Comparison of ENCODE assay signal across 10 cellular contexts in genomic region chr7:130988443-130988842, GRCh38.
DNase-seq lines count a peak whose midpoint lies in the region; ATAC-seq and TF ChIP-seq lines count a peak whose summit lies in the region.
"Had no signal": no experiment of that assay in that cellular context is flagged by ENCODE, and none has a peak within 500 bp of the region (broad histone marks: within the 10 kb centered on the region; RNA-seq: fewer than 3 reads in every experiment).

No MANE protein-coding gene starts in this region.

- H3K27me3 ChIP-seq in WERI-Rb-1 (ENCODE audit: insufficient read depth, low read depth, severe bottlenecking): no peaks in the 10 kb centered on the region

- H3K27ac ChIP-seq in WERI-Rb-1: no peak overlapping the region

- intact Hi-C loops in mucosa of descending colon (cut with DNase I, micrococcal nuclease): no loop called here

- H3K4me1 Mint-ChIP-seq in effector memory CD8-positive, alpha-beta T cell (ENCODE audit: low read depth in 2 of 2): peaks cover 63 to 80% of the 10 kb centered on the region in 2 donors

- peaks cover 85% of the 10 kb centered on the region for H3K36me3 Mint-ChIP-seq in effector memory CD8-positive, alpha-beta T cell (ENCODE audit: insufficient read depth)

- H3K4me1 ChIP-seq in mucosa of descending colon (ENCODE audit: low read depth): peaks cover 26% of the 10 kb centered on the region

- POLR2A ChIA-PET in HEK293T (lab: Yijun Ruan, JAX): interaction anchor here (1.2 kb wide), 1 partner anchor 47 kb away, joined by 3 read pairs; no protein-coding TSS in a partner anchor

- TF ChIP-seq CTCF in mucosa of descending colon (IDR thresholded peaks at IDR 0.05): no peak
- no peak for TF ChIP-seq CTCF in WERI-Rb-1 (IDR thresholded peaks at IDR 0.05; ENCODE audit: low read depth, low read length)

- no peaks in the 10 kb centered on the region for H3K9me3 Mint-ChIP-seq in effector memory CD8-positive, alpha-beta T cell

- H3K4me3 ChIP-seq in mucosa of descending colon (no peak overlapping the region), WERI-Rb-1 (ENCODE audit: low read depth, low read length) (no peak overlapping the region)

- ATAC-seq in SK-N-SH treated with all-trans-retinoic acid at 6 μM for 48 hours (peak; percentile 41), mucosa of descending colon (no peak)
- peak; percentile 46 for ATAC-seq in effector memory CD8-positive, alpha-beta T cell (replicated peaks)
- ATAC-seq: sciatic nerve had no signal

- H3K27me3 Mint-ChIP-seq in effector memory CD8-positive, alpha-beta T cell: no peaks in the 10 kb centered on the region

- H3K27ac Mint-ChIP-seq in effector memory CD8-positive, alpha-beta T cell: peak overlapping the region; percentile 94 to 99

- no peaks in the 10 kb centered on the region for H3K9me3 ChIP-seq in mucosa of descending colon
- H3K9me3 ChIP-seq in WERI-Rb-1 (ENCODE audit: severe bottlenecking): no peaks in the 10 kb centered on the region

- H3K4me3 Mint-ChIP-seq in effector memory CD8-positive, alpha-beta T cell: peak overlapping the region; percentile 54 to 72

- H3K36me3 ChIP-seq in mucosa of descending colon (ENCODE audit: low read depth) (no peaks in the 10 kb centered on the region), WERI-Rb-1 (no peaks in the 10 kb centered on the region)

- DNase-seq in NCI-H1417 (lab: John Stamatoyannopoulos, UW) (peak in 2 of 3 experiments; percentile 6 to 49), NCI-H1417 treated with DMSO at 0.1 percent for 48 hours (lab: John Stamatoyannopoulos, UW) (no peak), putamen (ENCODE audit: low spot score) (peak; percentile 52), mucosa of descending colon (no peak), WERI-Rb-1 (no peak), HEK293T (ENCODE audit: extremely low spot score) (no peak)
- peak in 1 of 3 experiments; percentile 45 for DNase-seq in effector memory CD8-positive, alpha-beta T cell
- DNase-seq: NCI-H510A had no signal

- CTCF ChIA-PET in HEK293T (lab: Yijun Ruan, JAX): interaction anchor here (0.6 kb wide), 1 partner anchor 485 kb away, joined by 3 read pairs; no protein-coding TSS in a partner anchor

TF ChIP-seq in SK-N-SH treated with all-trans-retinoic acid at 6 μM for 48 hours, 23 proteins besides CTCF, POLR2A, EP300 and RAD21:
- TF ChIP-seq ZNF70 (CRISPR knock-in tag; IDR thresholded peaks at IDR 0.05): no peak
- TF ChIP-seq CREB5 (CRISPR knock-in tag; IDR thresholded peaks at IDR 0.05; ENCODE audit: low read depth): no peak

TF ChIP-seq in HEK293T, 16 proteins besides CTCF, POLR2A, EP300 and RAD21:
- TF ChIP-seq ELF4 (IDR thresholded peaks at IDR 0.05) (no peak), PKNOX1 (IDR thresholded peaks at IDR 0.05) (no peak), FOXA1 (IDR thresholded peaks at IDR 0.05) (no peak), LEF1 (IDR thresholded peaks at IDR 0.05; ENCODE audit: borderline replicate concordance) (no peak), CTBP1 (IDR thresholded peaks at IDR 0.05; ENCODE audit: borderline replicate concordance) (no peak), ARNT (IDR thresholded peaks at IDR 0.05) (no peak), ZNF384 (IDR thresholded peaks at IDR 0.05) (no peak), SUZ12 (IDR thresholded peaks at IDR 0.05) (no peak), FOXK2 (IDR thresholded peaks at IDR 0.05) (no peak), TARDBP (IDR thresholded peaks at IDR 0.05) (no peak), FOXM1 (IDR thresholded peaks at IDR 0.05; ENCODE audit: borderline replicate concordance) (no peak), HDGF (IDR thresholded peaks at IDR 0.05; ENCODE audit: borderline replicate concordance) (no peak), NFRKB (IDR thresholded peaks at IDR 0.05) (no peak), BHLHE40 (IDR thresholded peaks at IDR 0.05; ENCODE audit: borderline replicate concordance) (no peak), SP1 (IDR thresholded peaks at IDR 0.05) (no peak), L3MBTL2 (conservative IDR thresholded peaks at IDR 0.05) (no peak)
TF ChIP-seq in HEK293T: peak in this region for 0.

Comparison
In these comparisons a context has a peak if more than half of its experiments do, and no peak if none do; other contexts are left out.
1. DNase-seq: peak in NCI-H1417 (2 of 3) and putamen (single experiment); none in NCI-H1417 treated with DMSO at 0.1 percent for 48 hours (single experiment), mucosa of descending colon (0 of 3), WERI-Rb-1 (single experiment) and HEK293T (single experiment).